8 cellular contexts compared by ENCODE assay signal in genomic region chr6:99334526-99335127, GRCh38. TPM values are rescaled to one million over a fixed set of nuclear protein-coding genes. Genes with fewer than 3 reads are reported as not detected.
A peak's percentile ranks its signal among the peaks of the same experiment; 100 is the strongest.
DNase-seq lines count a peak whose midpoint lies in the region; ATAC-seq, FAIRE-seq and TF ChIP-seq lines count a peak whose summit lies in the region.

No MANE protein-coding gene starts in this region.

- POLR2A ChIA-PET in activated CD4-positive, alpha-beta T cell treated with anti-CD3 and anti-CD28 coated beads, Interleukin-2, amount 10 ng/mL, durations not matched to agents 7 days and 5 days (lab: Charles Lee): no interaction called here
- POLR2A ChIA-PET in RWPE1 (lab: Yijun Ruan, JAX; ENCODE audit: low non-redundant PET): no interaction called here

- no peak overlapping the region for H3K4me3 ChIP-seq in HUES64 (ENCODE audit: low read length)
- H3K4me3 ChIP-seq in pancreas: no peak overlapping the region

- H3K27ac ChIP-seq in HUES64 (ENCODE audit: low read depth, low read length): peak overlapping the region; percentile 46; the same call in 1 of the 2 replicates
- H3K27ac ChIP-seq in RWPE1: no peak overlapping the region
- no peak overlapping the region for H3K27ac ChIP-seq in pancreas

- DNase-seq in activated CD4-positive, alpha-beta T cell treated with anti-CD3 and anti-CD28 coated beads, Interleukin-2, amount 10 ng/mL, durations not matched to agents 7 days and 5 days: peak; percentile 41
- no peak for DNase-seq in activated CD4-positive, alpha-beta T cell treated with anti-CD3 and anti-CD28 coated beads for 4 hours
- DNase-seq in RWPE1 (ENCODE audit: low spot score) (peak; percentile 51), erythroblast (lab: John Stamatoyannopoulos, UW) (peak; percentile 46 to 48), pancreas (peak in 1 of 6 donors; percentile 28)
- DNase-seq in stimulated activated CD4-positive, alpha-beta T cell treated with anti-CD3 and anti-CD28 coated beads, Interleukin-2, amount 100 ng/mL, for 24 hours: no peak

- no peak overlapping the region for H3K4me3 Mint-ChIP-seq in activated CD4-positive, alpha-beta T cell treated with anti-CD3 and anti-CD28 coated beads, Interleukin-2, amount 10 ng/mL, durations not matched to agents 7 days and 5 days

- peak; percentile 36 for ATAC-seq in GM21390 (IDR thresholded peaks at IDR 0.05; ENCODE audit: unreplicated experiment)
- peak in 3 of 4 donors; percentile 83 to 85 (median 84) for ATAC-seq in pancreas

- peaks cover 9% of the 10 kb centered on the region; the same call in 1 of the 2 replicates for H3K4me1 ChIP-seq in HUES64 (ENCODE audit: insufficient read depth, low read length)
- H3K4me1 ChIP-seq in pancreas: no peaks in the 10 kb centered on the region

- peaks cover 2% of the 10 kb centered on the region for H3K4me1 Mint-ChIP-seq in activated CD4-positive, alpha-beta T cell treated with anti-CD3 and anti-CD28 coated beads, Interleukin-2, amount 10 ng/mL, durations not matched to agents 7 days and 5 days

- no peaks in the 10 kb centered on the region for H3K9me3 Mint-ChIP-seq in activated CD4-positive, alpha-beta T cell treated with anti-CD3 and anti-CD28 coated beads, Interleukin-2, amount 10 ng/mL, durations not matched to agents 7 days and 5 days

- peak overlapping the region; percentile 28; the same call in 1 of the 2 replicates for H3K9ac ChIP-seq in HUES64 (ENCODE audit: low read depth, low read length)

- H3K27me3 ChIP-seq in HUES64 (ENCODE audit: insufficient read depth, low read length): no peaks in the 10 kb centered on the region
- no peaks in the 10 kb centered on the region for H3K27me3 ChIP-seq in pancreas

- no peak for FAIRE-seq in pancreas (lab: Jason Lieb, UNC)

- CTCF ChIA-PET in activated CD4-positive, alpha-beta T cell treated with anti-CD3 and anti-CD28 coated beads, Interleukin-2, amount 10 ng/mL, durations not matched to agents 7 days and 5 days (lab: Charles Lee): interaction anchor here (0.6 to 0.9 kb wide), 4 partner anchors 10 to 115 kb away, joined by 3 to 5 read pairs (median 3); no protein-coding TSS in a partner anchor
- CTCF ChIA-PET in RWPE1 (lab: Yijun Ruan, JAX): interaction anchor here (0.6 to 1.2 kb wide), 9 partner anchors 9 to 413 kb away, joined by 3 to 9 read pairs (median 3); partner anchors contain the start of gene FAXC

- TF ChIP-seq POLR2A in erythroblast (IDR thresholded peaks at IDR 0.05; ENCODE audit: low read length): no peak

- 0 out of 2 replicates have a peak, but pooled peaks cover 8% of the 10 kb centered on the region for H3K36me3 ChIP-seq in HUES64 (ENCODE audit: insufficient read depth, low read length)
- no peaks in the 10 kb centered on the region for H3K36me3 ChIP-seq in pancreas

- intact Hi-C loops in pancreas (cut with DNase I): no loop called here

- peak; percentile 55 for TF ChIP-seq CTCF in RWPE1 (conservative IDR thresholded peaks at IDR 0.05; ENCODE audit: low read depth)
- peak in 3 of 4 donors; percentile 10 to 26 (median 22) for TF ChIP-seq CTCF in pancreas (IDR thresholded peaks at IDR 0.05)

- H3K9me3 ChIP-seq in HUES64 (ENCODE audit: insufficient read depth, low read depth, low read length): no peaks in the 10 kb centered on the region
- no peaks in the 10 kb centered on the region for H3K9me3 ChIP-seq in pancreas

- no peak overlapping the region for H3K27ac Mint-ChIP-seq in activated CD4-positive, alpha-beta T cell treated with anti-CD3 and anti-CD28 coated beads, Interleukin-2, amount 10 ng/mL, durations not matched to agents 7 days and 5 days

- whole genome bisulfite sequencing in HUES64: 51% methylated on average over 2 of the region's 2 CpGs
- 12 to 21% methylated on average over 2 of the region's 2 CpGs for WGBS in pancreas, 2 donors

- H3K27me3 Mint-ChIP-seq in activated CD4-positive, alpha-beta T cell treated with anti-CD3 and anti-CD28 coated beads, Interleukin-2, amount 10 ng/mL, durations not matched to agents 7 days and 5 days: peaks cover 31% of the 10 kb centered on the region

- H3K36me3 Mint-ChIP-seq in activated CD4-positive, alpha-beta T cell treated with anti-CD3 and anti-CD28 coated beads, Interleukin-2, amount 10 ng/mL, durations not matched to agents 7 days and 5 days (ENCODE audit: low read depth): no peaks in the 10 kb centered on the region

RNA-seq across cellular contexts. Expression of gene FAXC, which starts 14.8 kb away (rescaled TPM):
- under 1 TPM in 1 of 2 experiments, not detected in 1; 0.07 TPM for total RNA-seq in activated CD4-positive, alpha-beta T cell treated with anti-CD3 and anti-CD28 coated beads, Interleukin-2, amount 10 ng/mL, durations not matched to agents 7 days and 5 days
- 13.4 TPM for polyA plus RNA-seq in HUES64 (2013, experiment 1 of 2)
- polyA plus RNA-seq in HUES64 (2013, experiment 2 of 2): 12.5 TPM
- 1 to 10 TPM in 5 of 6 donors, under 1 TPM in 1; 0.60 to 3.4 (median 1.7) TPM for total RNA-seq in pancreas
- 1 to 10 TPM; 2.9 to 6.3 TPM for polyA plus RNA-seq in pancreas

RNA-seq across cellular contexts. Expression of gene COQ3, which starts 59.4 kb away (rescaled TPM):
- total RNA-seq in activated CD4-positive, alpha-beta T cell treated with anti-CD3 and anti-CD28 coated beads, Interleukin-2, amount 10 ng/mL, durations not matched to agents 7 days and 5 days: 1 to 10 TPM; 8.2 to 8.3 TPM
- polyA plus RNA-seq in HUES64 (2013, experiment 1 of 2): 12.0 TPM
- polyA plus RNA-seq in HUES64 (2013, experiment 2 of 2): 13.3 TPM
- 1 to 10 TPM; 1.1 to 4.1 (median 3.0) TPM for total RNA-seq in pancreas
- 10 to 100 TPM in 1 of 2 donors, 1 to 10 TPM in 1; 6.4 to 10.8 TPM for polyA plus RNA-seq in pancreas

Comparison
In these comparisons a context has a peak if more than half of its experiments do, and no peak if none do; other contexts are left out.
1. DNase-seq: peak in activated CD4-positive, alpha-beta T cell treated with anti-CD3 and anti-CD28 coated beads, Interleukin-2, amount 10 ng/mL, durations not matched to agents 7 days and 5 days (single experiment), RWPE1 (single experiment) and erythroblast (2 of 2); none in activated CD4-positive, alpha-beta T cell treated with anti-CD3 and anti-CD28 coated beads for 4 hours (0 of 2) and stimulated activated CD4-positive, alpha-beta T cell treated with anti-CD3 and anti-CD28 coated beads, Interleukin-2, amount 100 ng/mL, for 24 hours (0 of 2).